In genomic region chr17:65323055-65323454, GRCh38 we compare ENCODE assay signal across 16 cellular contexts.
"Had no signal": no experiment of that assay in that cellular context is flagged by ENCODE, and none has a peak within 500 bp of the region (broad histone marks: within the 10 kb centered on the region; RNA-seq: fewer than 3 reads in every experiment).

No MANE protein-coding gene starts in this region.

- H3K9me3 ChIP-seq: testis, upper lobe of right lung had no signal

- H3K27me3 ChIP-seq: testis, upper lobe of right lung had no signal

- H2AFZ ChIP-seq: parathyroid adenoma had no signal

- H3K4me1 ChIP-seq: testis, upper lobe of right lung had no signal

- DNase-seq: activated CD4-positive, alpha-beta T cell treated with anti-CD3 and anti-CD28 coated beads, Interleukin-2, amount 50 U/mL, for 48 hours; activated CD4-positive, CD25-positive, alpha-beta regulatory T cell treated with anti-CD3 and anti-CD28 coated beads, Interleukin-2, amount 50 U/mL, for 72 hours; activated CD8-positive, alpha-beta memory T cell treated with anti-CD3 and anti-CD28 coated beads, Interleukin-2, amount 10 ng/mL, durations not matched to agents 7 days and 5 days; activated effector memory CD4-positive, alpha-beta T cell treated with anti-CD3 and anti-CD28 coated beads, Interleukin-2, amount 50 U/mL, for 16 hours; activated T-cell treated with anti-CD3 and anti-CD28 coated beads, Interleukin-2, amount 50 U/mL, for 24 hours; amygdala; erythroblast; hippocampal formation; naive thymus-derived CD4-positive, alpha-beta T cell; retina; stimulated activated CD4-positive, alpha-beta T cell treated with anti-CD3 and anti-CD28 coated beads, Interleukin-15, amount 100 ng/mL, for 24 hours; stimulated activated CD4-positive, alpha-beta T cell treated with anti-CD3 and anti-CD28 coated beads, Interleukin-4, amount 100 ng/mL, for 24 hours; testis; upper lobe of right lung had no signal

- H3K36me3 ChIP-seq: upper lobe of right lung had no signal

- ATAC-seq: activated CD8-positive, alpha-beta memory T cell treated with anti-CD3 and anti-CD28 coated beads, Interleukin-2, amount 10 ng/mL, durations not matched to agents 7 days and 5 days; activated naive CD4-positive, alpha-beta T cell treated with anti-CD3 and anti-CD28 coated beads, Interleukin-2, amount 50 U/mL, for 72 hours; naive thymus-derived CD4-positive, alpha-beta T cell; upper lobe of right lung had no signal

- H3K4me3 ChIP-seq: testis, upper lobe of right lung had no signal

- H3K27ac ChIP-seq: parathyroid adenoma, testis, upper lobe of right lung had no signal

- H3K9ac ChIP-seq: parathyroid adenoma had no signal
